ENCODE assay signal across 1 cellular context in the genomic region with DNA sequence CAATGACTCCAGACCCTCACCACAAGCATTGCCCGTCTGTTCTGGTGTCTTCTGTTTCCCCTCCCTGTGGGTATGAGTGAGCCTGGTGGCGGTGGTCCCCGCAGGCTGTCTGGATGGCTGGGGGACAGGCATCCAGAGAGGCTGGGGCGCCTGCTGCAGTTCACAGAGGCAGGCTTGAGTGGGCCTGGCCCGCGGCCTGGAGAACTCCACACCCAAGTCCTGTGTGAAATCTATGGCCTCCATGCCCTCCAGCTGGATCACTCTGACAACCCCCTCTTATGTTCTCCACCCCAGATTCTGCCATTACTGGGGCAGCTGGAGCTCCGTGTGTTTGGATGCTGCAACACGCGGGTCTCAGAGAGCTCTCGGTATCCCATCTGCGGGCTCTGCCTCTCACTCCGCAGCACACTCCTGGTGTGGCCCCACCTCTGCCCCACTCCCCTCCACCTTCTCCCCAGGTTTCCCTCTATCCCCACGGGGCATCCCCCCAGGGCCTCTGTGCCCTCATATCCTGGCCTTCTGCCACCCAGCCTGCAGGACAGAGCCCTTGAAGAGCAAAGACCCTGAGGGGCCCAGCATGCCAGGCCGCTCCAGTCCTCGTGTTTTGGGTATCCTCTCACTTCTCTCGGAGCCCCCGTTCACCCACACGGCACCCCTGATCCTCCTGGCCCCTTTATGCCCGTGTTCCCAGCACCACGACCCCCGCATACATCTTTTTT.
TF ChIP-seq lines count a peak whose summit lies in the region.

No MANE protein-coding gene starts in this region.

TF ChIP-seq in K562, 482 proteins besides CTCF, POLR2A, EP300 and RAD21 (continued from another document and continues in another):
- TF ChIP-seq E2F6 (IDR thresholded peaks at IDR 0.05; ENCODE audit: borderline replicate concordance in 1 of 2, extremely low read depth in 1 of 2, insufficient read depth in 1 of 2, insufficient read length in 1 of 2, low read depth in 1 of 2, low read length in 1 of 2, poor library complexity in 1 of 2, severe bottlenecking in 1 of 2) (no peak), ZNF436 (CRISPR knock-in tag; IDR thresholded peaks at IDR 0.05) (no peak), SMC3 (conservative IDR thresholded peaks at IDR 0.05; ENCODE audit: insufficient read depth, low read depth, low read length) (no peak), XRCC5 (IDR thresholded peaks at IDR 0.05; ENCODE audit: low read depth, low read length) (0 out of 2 replicates have a peak, but pooled peaks have one; percentile 41), CBX3 (IDR thresholded peaks at IDR 0.05; ENCODE audit: borderline replicate concordance in 1 of 2, low read length in 2 of 2) (peak in 1 of 2 experiments; percentile 48; a peak in 1 of 3 replicates), ELF1 (tag; IDR thresholded peaks at IDR 0.05) (no peak), GMEB1 (CRISPR knock-in tag; IDR thresholded peaks at IDR 0.05) (no peak), CLOCK (CRISPR knock-in tag; IDR thresholded peaks at IDR 0.05; ENCODE audit: borderline replicate concordance) (no peak), TAL1 (IDR thresholded peaks at IDR 0.05) (no peak), TARDBP (IDR thresholded peaks at IDR 0.05) (no peak), ZNF121 (CRISPR knock-in tag; conservative IDR thresholded peaks at IDR 0.05) (no peak), RBM25 (IDR thresholded peaks at IDR 0.05; ENCODE audit: low read depth, low read length, severe bottlenecking) (no peak), STAT5B (CRISPR knock-in tag; IDR thresholded peaks at IDR 0.05) (no peak), HOXB6 (CRISPR knock-in tag; IDR thresholded peaks at IDR 0.05; ENCODE audit: borderline replicate concordance) (no peak)
- TF ChIP-seq, protein P1, sequence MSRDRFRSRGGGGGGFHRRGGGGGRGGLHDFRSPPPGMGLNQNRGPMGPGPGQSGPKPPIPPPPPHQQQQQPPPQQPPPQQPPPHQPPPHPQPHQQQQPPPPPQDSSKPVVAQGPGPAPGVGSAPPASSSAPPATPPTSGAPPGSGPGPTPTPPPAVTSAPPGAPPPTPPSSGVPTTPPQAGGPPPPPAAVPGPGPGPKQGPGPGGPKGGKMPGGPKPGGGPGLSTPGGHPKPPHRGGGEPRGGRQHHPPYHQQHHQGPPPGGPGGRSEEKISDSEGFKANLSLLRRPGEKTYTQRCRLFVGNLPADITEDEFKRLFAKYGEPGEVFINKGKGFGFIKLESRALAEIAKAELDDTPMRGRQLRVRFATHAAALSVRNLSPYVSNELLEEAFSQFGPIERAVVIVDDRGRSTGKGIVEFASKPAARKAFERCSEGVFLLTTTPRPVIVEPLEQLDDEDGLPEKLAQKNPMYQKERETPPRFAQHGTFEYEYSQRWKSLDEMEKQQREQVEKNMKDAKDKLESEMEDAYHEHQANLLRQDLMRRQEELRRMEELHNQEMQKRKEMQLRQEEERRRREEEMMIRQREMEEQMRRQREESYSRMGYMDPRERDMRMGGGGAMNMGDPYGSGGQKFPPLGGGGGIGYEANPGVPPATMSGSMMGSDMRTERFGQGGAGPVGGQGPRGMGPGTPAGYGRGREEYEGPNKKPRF (IDR thresholded peaks at IDR 0.05; ENCODE audit: low read depth, low read length): no peak
- TF ChIP-seq, protein P2, sequence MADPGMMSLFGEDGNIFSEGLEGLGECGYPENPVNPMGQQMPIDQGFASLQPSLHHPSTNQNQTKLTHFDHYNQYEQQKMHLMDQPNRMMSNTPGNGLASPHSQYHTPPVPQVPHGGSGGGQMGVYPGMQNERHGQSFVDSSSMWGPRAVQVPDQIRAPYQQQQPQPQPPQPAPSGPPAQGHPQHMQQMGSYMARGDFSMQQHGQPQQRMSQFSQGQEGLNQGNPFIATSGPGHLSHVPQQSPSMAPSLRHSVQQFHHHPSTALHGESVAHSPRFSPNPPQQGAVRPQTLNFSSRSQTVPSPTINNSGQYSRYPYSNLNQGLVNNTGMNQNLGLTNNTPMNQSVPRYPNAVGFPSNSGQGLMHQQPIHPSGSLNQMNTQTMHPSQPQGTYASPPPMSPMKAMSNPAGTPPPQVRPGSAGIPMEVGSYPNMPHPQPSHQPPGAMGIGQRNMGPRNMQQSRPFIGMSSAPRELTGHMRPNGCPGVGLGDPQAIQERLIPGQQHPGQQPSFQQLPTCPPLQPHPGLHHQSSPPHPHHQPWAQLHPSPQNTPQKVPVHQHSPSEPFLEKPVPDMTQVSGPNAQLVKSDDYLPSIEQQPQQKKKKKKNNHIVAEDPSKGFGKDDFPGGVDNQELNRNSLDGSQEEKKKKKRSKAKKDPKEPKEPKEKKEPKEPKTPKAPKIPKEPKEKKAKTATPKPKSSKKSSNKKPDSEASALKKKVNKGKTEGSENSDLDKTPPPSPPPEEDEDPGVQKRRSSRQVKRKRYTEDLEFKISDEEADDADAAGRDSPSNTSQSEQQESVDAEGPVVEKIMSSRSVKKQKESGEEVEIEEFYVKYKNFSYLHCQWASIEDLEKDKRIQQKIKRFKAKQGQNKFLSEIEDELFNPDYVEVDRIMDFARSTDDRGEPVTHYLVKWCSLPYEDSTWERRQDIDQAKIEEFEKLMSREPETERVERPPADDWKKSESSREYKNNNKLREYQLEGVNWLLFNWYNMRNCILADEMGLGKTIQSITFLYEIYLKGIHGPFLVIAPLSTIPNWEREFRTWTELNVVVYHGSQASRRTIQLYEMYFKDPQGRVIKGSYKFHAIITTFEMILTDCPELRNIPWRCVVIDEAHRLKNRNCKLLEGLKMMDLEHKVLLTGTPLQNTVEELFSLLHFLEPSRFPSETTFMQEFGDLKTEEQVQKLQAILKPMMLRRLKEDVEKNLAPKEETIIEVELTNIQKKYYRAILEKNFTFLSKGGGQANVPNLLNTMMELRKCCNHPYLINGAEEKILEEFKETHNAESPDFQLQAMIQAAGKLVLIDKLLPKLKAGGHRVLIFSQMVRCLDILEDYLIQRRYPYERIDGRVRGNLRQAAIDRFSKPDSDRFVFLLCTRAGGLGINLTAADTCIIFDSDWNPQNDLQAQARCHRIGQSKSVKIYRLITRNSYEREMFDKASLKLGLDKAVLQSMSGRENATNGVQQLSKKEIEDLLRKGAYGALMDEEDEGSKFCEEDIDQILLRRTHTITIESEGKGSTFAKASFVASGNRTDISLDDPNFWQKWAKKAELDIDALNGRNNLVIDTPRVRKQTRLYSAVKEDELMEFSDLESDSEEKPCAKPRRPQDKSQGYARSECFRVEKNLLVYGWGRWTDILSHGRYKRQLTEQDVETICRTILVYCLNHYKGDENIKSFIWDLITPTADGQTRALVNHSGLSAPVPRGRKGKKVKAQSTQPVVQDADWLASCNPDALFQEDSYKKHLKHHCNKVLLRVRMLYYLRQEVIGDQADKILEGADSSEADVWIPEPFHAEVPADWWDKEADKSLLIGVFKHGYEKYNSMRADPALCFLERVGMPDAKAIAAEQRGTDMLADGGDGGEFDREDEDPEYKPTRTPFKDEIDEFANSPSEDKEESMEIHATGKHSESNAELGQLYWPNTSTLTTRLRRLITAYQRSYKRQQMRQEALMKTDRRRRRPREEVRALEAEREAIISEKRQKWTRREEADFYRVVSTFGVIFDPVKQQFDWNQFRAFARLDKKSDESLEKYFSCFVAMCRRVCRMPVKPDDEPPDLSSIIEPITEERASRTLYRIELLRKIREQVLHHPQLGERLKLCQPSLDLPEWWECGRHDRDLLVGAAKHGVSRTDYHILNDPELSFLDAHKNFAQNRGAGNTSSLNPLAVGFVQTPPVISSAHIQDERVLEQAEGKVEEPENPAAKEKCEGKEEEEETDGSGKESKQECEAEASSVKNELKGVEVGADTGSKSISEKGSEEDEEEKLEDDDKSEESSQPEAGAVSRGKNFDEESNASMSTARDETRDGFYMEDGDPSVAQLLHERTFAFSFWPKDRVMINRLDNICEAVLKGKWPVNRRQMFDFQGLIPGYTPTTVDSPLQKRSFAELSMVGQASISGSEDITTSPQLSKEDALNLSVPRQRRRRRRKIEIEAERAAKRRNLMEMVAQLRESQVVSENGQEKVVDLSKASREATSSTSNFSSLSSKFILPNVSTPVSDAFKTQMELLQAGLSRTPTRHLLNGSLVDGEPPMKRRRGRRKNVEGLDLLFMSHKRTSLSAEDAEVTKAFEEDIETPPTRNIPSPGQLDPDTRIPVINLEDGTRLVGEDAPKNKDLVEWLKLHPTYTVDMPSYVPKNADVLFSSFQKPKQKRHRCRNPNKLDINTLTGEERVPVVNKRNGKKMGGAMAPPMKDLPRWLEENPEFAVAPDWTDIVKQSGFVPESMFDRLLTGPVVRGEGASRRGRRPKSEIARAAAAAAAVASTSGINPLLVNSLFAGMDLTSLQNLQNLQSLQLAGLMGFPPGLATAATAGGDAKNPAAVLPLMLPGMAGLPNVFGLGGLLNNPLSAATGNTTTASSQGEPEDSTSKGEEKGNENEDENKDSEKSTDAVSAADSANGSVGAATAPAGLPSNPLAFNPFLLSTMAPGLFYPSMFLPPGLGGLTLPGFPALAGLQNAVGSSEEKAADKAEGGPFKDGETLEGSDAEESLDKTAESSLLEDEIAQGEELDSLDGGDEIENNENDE (IDR thresholded peaks at IDR 0.05; ENCODE audit: low read depth, low read length): no peak
- TF ChIP-seq, protein P3, sequence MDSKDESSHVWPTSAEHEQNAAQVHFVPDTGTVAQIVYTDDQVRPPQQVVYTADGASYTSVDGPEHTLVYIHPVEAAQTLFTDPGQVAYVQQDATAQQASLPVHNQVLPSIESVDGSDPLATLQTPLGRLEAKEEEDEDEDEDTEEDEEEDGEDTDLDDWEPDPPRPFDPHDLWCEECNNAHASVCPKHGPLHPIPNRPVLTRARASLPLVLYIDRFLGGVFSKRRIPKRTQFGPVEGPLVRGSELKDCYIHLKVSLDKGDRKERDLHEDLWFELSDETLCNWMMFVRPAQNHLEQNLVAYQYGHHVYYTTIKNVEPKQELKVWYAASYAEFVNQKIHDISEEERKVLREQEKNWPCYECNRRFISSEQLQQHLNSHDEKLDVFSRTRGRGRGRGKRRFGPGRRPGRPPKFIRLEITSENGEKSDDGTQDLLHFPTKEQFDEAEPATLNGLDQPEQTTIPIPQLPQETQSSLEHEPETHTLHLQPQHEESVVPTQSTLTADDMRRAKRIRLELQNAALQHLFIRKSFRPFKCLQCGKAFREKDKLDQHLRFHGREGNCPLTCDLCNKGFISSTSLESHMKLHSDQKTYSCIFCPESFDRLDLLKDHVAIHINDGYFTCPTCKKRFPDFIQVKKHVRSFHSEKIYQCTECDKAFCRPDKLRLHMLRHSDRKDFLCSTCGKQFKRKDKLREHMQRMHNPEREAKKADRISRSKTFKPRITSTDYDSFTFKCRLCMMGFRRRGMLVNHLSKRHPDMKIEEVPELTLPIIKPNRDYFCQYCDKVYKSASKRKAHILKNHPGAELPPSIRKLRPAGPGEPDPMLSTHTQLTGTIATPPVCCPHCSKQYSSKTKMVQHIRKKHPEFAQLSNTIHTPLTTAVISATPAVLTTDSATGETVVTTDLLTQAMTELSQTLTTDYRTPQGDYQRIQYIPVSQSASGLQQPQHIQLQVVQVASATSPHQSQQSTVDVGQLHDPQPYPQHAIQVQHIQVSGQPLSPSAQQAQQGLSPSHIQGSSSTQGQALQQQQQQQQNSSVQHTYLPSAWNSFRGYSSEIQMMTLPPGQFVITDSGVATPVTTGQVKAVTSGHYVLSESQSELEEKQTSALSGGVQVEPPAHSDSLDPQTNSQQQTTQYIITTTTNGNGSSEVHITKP (IDR thresholded peaks at IDR 0.05; ENCODE audit: partially characterized antibody): no peak
